ENCODE assay signal across 9 cellular contexts in the genomic region with DNA sequence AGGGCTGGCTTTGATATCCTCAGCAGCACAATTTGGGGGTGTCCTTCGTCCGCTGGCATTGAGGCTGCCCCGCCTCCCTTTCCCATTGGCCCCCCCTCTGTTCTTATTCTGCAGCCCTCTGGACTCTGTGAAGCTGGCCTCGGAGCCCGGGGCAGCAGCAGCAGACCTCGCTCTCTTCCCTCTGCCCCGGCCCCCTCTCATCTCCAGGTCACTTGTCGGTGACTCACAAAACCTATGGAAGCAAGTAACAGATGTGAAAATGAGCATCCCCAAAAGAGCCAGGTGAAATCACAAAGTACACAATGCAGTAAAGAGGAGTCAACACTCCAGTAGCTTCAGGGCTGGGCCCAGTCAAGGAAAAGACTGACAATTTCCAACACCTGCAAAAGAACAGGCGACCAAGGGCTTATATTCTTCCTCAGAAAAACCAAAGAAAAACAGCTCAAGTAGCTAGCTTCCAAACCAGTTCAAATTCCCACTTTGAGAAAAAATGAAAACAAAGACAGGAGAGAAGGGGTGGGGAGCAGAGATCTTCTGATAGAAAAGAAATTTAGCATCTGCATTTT.
DNase-seq lines count a peak whose midpoint lies in the region; ATAC-seq, FAIRE-seq and TF ChIP-seq lines count a peak whose summit lies in the region.
"Had no signal": no experiment of that assay in that cellular context is flagged by ENCODE, and none has a peak within 500 bp of the region (broad histone marks: within the 10 kb centered on the region; RNA-seq: fewer than 3 reads in every experiment).

No MANE protein-coding gene starts in this region.

- FAIRE-seq in astrocyte (lab: Jason Lieb, UNC): no peak

- H3K4me3 ChIP-seq in astrocyte (ENCODE audit: insufficient read depth, low read depth, low read length) (no peak overlapping the region), uterus (no peak overlapping the region)

- no peaks in the 10 kb centered on the region for H3K36me3 Mint-ChIP-seq in natural killer cell
- H3K36me3 Mint-ChIP-seq in natural killer cell treated with Interleukin-12 subunit alpha and Interleukin-12 subunit beta and Interleukin-15 and Interleukin-18, amount 100 ng/mL, for 72 hours: peaks cover 5% of the 10 kb centered on the region
- H3K36me3 Mint-ChIP-seq in astrocyte (ENCODE audit: low read depth, unreplicated experiment): peaks cover 22% of the 10 kb centered on the region
- peaks cover 16% of the 10 kb centered on the region for H3K36me3 Mint-ChIP-seq in mesothelial cell of epicardium

- H3K9me3 Mint-ChIP-seq in natural killer cell: no peaks in the 10 kb centered on the region
- no peaks in the 10 kb centered on the region for H3K9me3 Mint-ChIP-seq in natural killer cell treated with Interleukin-12 subunit alpha and Interleukin-12 subunit beta and Interleukin-15 and Interleukin-18, amount 100 ng/mL, for 72 hours
- H3K9me3 Mint-ChIP-seq in astrocyte (ENCODE audit: unreplicated experiment): no peaks in the 10 kb centered on the region
- no peaks in the 10 kb centered on the region for H3K9me3 Mint-ChIP-seq in mesothelial cell of epicardium

- no peaks in the 10 kb centered on the region for H4K20me1 ChIP-seq in astrocyte (ENCODE audit: insufficient read depth, low read length)

- no peaks in the 10 kb centered on the region for H3K9me3 ChIP-seq in astrocyte (ENCODE audit: insufficient read depth, low read depth, low read length)
- H3K9me3 ChIP-seq in uterus: no peaks in the 10 kb centered on the region
- H3K9me3 ChIP-seq: MG63 had no signal

- H3K9ac ChIP-seq in astrocyte (ENCODE audit: low read length): no peak overlapping the region

- H3K4me1 Mint-ChIP-seq in natural killer cell (peaks cover 34 to 44% of the 10 kb centered on the region in 2 donors), astrocyte (ENCODE audit: low read depth, unreplicated experiment) (peaks cover 67% of the 10 kb centered on the region), mesothelial cell of epicardium (peaks cover 59% of the 10 kb centered on the region)
- H3K4me1 Mint-ChIP-seq in natural killer cell treated with Interleukin-12 subunit alpha and Interleukin-12 subunit beta and Interleukin-15 and Interleukin-18, amount 100 ng/mL, for 72 hours (ENCODE audit: low read depth in 2 of 2): peaks cover 22 to 25% of the 10 kb centered on the region in 2 donors

- ATAC-seq in natural killer cell: no peak
- ATAC-seq in natural killer cell treated with Interleukin-12 subunit alpha and Interleukin-12 subunit beta and Interleukin-15 and Interleukin-18, amount 100 ng/mL, for 72 hours: no peak

- peak overlapping the region; percentile 82 for H3K4me3 Mint-ChIP-seq in natural killer cell
- H3K4me3 Mint-ChIP-seq in natural killer cell treated with Interleukin-12 subunit alpha and Interleukin-12 subunit beta and Interleukin-15 and Interleukin-18, amount 100 ng/mL, for 72 hours: no peak overlapping the region
- H3K4me3 Mint-ChIP-seq in astrocyte (ENCODE audit: unreplicated experiment): peak overlapping the region; percentile 43
- H3K4me3 Mint-ChIP-seq in mesothelial cell of epicardium: no peak overlapping the region

- H3K27ac ChIP-seq in astrocyte (ENCODE audit: low read depth, low read length): no peak overlapping the region
- H3K27ac ChIP-seq in uterus: peak overlapping the region; percentile 1 to 26

- no peak for TF ChIP-seq CTCF in natural killer cell (IDR thresholded peaks at IDR 0.05)
- TF ChIP-seq CTCF in astrocyte (IDR thresholded peaks at IDR 0.05; ENCODE audit: insufficient read depth, low read depth, low read length): no peak
- no peak for TF ChIP-seq CTCF in mesothelial cell of epicardium (IDR thresholded peaks at IDR 0.05; ENCODE audit: unreplicated experiment)
- no peak for TF ChIP-seq CTCF in uterus (IDR thresholded peaks at IDR 0.05)

- peak overlapping the region; percentile 91 for H3K4me2 ChIP-seq in astrocyte (ENCODE audit: low read length)

- no peak for DNase-seq in natural killer cell
- no peak for DNase-seq in natural killer cell treated with Interleukin-12 subunit alpha and Interleukin-12 subunit beta and Interleukin-15 and Interleukin-18, amount 100 ng/mL, for 72 hours (ENCODE audit: low spot score)
- DNase-seq in astrocyte (ENCODE audit: low read depth): no peak
- no peak for DNase-seq in mesothelial cell of epicardium (ENCODE audit: low spot score in 2 of 2, unreplicated experiment in 2 of 2)
- DNase-seq in uterus: no peak
- no peak for DNase-seq in Kasumi-1 (lab: John Stamatoyannopoulos, UW)
- no peak for DNase-seq in NCI-H1417 treated with DMSO at 0.1 percent for 48 hours (lab: John Stamatoyannopoulos, UW)
- no peak for DNase-seq in activated CD8-positive, alpha-beta memory T cell treated with anti-CD3 and anti-CD28 coated beads, Interleukin-2, amount 50 U/mL, for 4 hours

- H3K4me1 ChIP-seq in astrocyte (ENCODE audit: insufficient read depth, low read length): peaks cover 45% of the 10 kb centered on the region
- H3K4me1 ChIP-seq in uterus: peaks cover 0 to 5% of the 10 kb centered on the region in 2 donors

- H3K27me3 Mint-ChIP-seq in natural killer cell (ENCODE audit: low read depth in 2 of 2) (peaks cover 46 to 53% of the 10 kb centered on the region in 2 donors), astrocyte (ENCODE audit: low read depth, unreplicated experiment) (no peaks in the 10 kb centered on the region), mesothelial cell of epicardium (ENCODE audit: low read depth) (no peaks in the 10 kb centered on the region)
- peaks cover 32 to 36% of the 10 kb centered on the region in 2 donors for H3K27me3 Mint-ChIP-seq in natural killer cell treated with Interleukin-12 subunit alpha and Interleukin-12 subunit beta and Interleukin-15 and Interleukin-18, amount 100 ng/mL, for 72 hours

- H3K27me3 ChIP-seq in astrocyte (ENCODE audit: insufficient read depth, low read length) (no peaks in the 10 kb centered on the region), uterus (no peaks in the 10 kb centered on the region)
- H3K27me3 ChIP-seq: MG63 had no signal

- H3K79me2 ChIP-seq in astrocyte (ENCODE audit: insufficient read depth, low read length): peaks cover 13% of the 10 kb centered on the region

- H3K36me3 ChIP-seq in astrocyte (ENCODE audit: insufficient read depth, low read length) (no peaks in the 10 kb centered on the region), uterus (no peaks in the 10 kb centered on the region)

- no peak for TF ChIP-seq POLR2A in uterus (IDR thresholded peaks at IDR 0.05)

- intact Hi-C loops in natural killer cell (cut with micrococcal nuclease) (loop anchor here (2.0 kb wide), 2 partner anchors 218 to 288 kb away; no protein-coding TSS in a partner anchor), uterus (cut with DNase I; ENCODE audit: low total_unique reads) (no loop called here)

- H3K27ac Mint-ChIP-seq in natural killer cell (peak overlapping the region; percentile 61 to 88), astrocyte (ENCODE audit: unreplicated experiment) (peak overlapping the region; percentile 75), mesothelial cell of epicardium (peak overlapping the region; percentile 85)
- H3K27ac Mint-ChIP-seq in natural killer cell treated with Interleukin-12 subunit alpha and Interleukin-12 subunit beta and Interleukin-15 and Interleukin-18, amount 100 ng/mL, for 72 hours: no peak overlapping the region

- no peak overlapping the region for H2AFZ ChIP-seq in astrocyte (ENCODE audit: low read depth, low read length)

Comparison
In these comparisons a context has a peak if more than half of its experiments do, and no peak if none do; other contexts are left out.
1. H3K27ac Mint-ChIP-seq: peak in natural killer cell (2 of 2), astrocyte (single experiment) and mesothelial cell of epicardium (single experiment); none in natural killer cell treated with Interleukin-12 subunit alpha and Interleukin-12 subunit beta and Interleukin-15 and Interleukin-18, amount 100 ng/mL, for 72 hours (0 of 2).
2. H3K4me3 Mint-ChIP-seq: peak in natural killer cell (single experiment) and astrocyte (single experiment); none in natural killer cell treated with Interleukin-12 subunit alpha and Interleukin-12 subunit beta and Interleukin-15 and Interleukin-18, amount 100 ng/mL, for 72 hours (single experiment) and mesothelial cell of epicardium (single experiment).